ENCODE assay signal across 18 cellular contexts in genomic region chr15:23897091-23897490, GRCh38.
DNase-seq lines count a peak whose midpoint lies in the region; TF ChIP-seq lines count a peak whose summit lies in the region.
"Had no signal": no experiment of that assay in that cellular context is flagged by ENCODE, and none has a peak within 500 bp of the region (broad histone marks: within the 10 kb centered on the region; RNA-seq: fewer than 3 reads in every experiment).

No MANE protein-coding gene starts in this region.

- TF ChIP-seq CTCF in coronary artery (IDR thresholded peaks at IDR 0.05), result no peak

- no peaks in the 10 kb centered on the region for H3K36me3 ChIP-seq in rectal smooth muscle tissue (ENCODE audit: control insufficient read depth, insufficient read depth, low read length)
- H3K36me3 ChIP-seq: SJSA1 had no signal

- H3K27me3 ChIP-seq in rectal smooth muscle tissue (ENCODE audit: control insufficient read depth, insufficient read depth, low read length), result no peaks in the 10 kb centered on the region
- H3K27me3 ChIP-seq: SJSA1 had no signal

- H3K4me1 ChIP-seq in rectal smooth muscle tissue (ENCODE audit: control insufficient read depth, insufficient read depth, low read length), result no peaks in the 10 kb centered on the region
- H3K4me1 ChIP-seq: SJSA1 had no signal

- peak overlapping the region; percentile 38 for H3K4me3 ChIP-seq in coronary artery
- H3K4me3 ChIP-seq in rectal smooth muscle tissue (ENCODE audit: low read length), result peak overlapping the region; percentile 21
- H3K4me3 ChIP-seq: GM12878, PC-9, SJSA1 had no signal

- DNase-seq in Daoy (ENCODE audit: low read depth), result peak; percentile 86
- peak; percentile 67 for DNase-seq in NCI-H2227 treated with DMSO at 0.1 percent for 48 hours (lab: John Stamatoyannopoulos, UW)
- DNase-seq in coronary artery (ENCODE audit: low spot score), result no peak
- no peak for DNase-seq in T-helper 1 cell
- DNase-seq in stimulated activated CD4-positive, alpha-beta T cell treated with anti-CD3 and anti-CD28 coated beads, Interleukin-4, amount 100 ng/mL, for 24 hours, result no peak
- no peak for DNase-seq in cerebellar cortex (ENCODE audit: low spot score)
- DNase-seq: CD4-positive, CD25-positive, alpha-beta regulatory T cell; COR-L47; DMS 273 treated with DMSO at 0.1 percent for 48 hours; KBM-7; NCI-H1105; NCI-H2081 treated with DMSO at 0.1 percent for 48 hours; NCI-H226; NCI-H524; PC-9 had no signal

- H3K27ac ChIP-seq in coronary artery (no peak overlapping the region), rectal smooth muscle tissue (ENCODE audit: low read depth, low read length) (no peak overlapping the region)
- H3K27ac ChIP-seq: PC-9, SJSA1 had no signal

- H3K9ac ChIP-seq in rectal smooth muscle tissue (ENCODE audit: low read length), result no peak overlapping the region

Comparison
In these comparisons a context has a peak if more than half of its experiments do, and no peak if none do; other contexts are left out.
1. DNase-seq: peak in Daoy (single experiment) and NCI-H2227 treated with DMSO at 0.1 percent for 48 hours (single experiment); none in coronary artery (single experiment), T-helper 1 cell (0 of 5), stimulated activated CD4-positive, alpha-beta T cell treated with anti-CD3 and anti-CD28 coated beads, Interleukin-4, amount 100 ng/mL, for 24 hours (single experiment) and cerebellar cortex (single experiment).